Comparison of ENCODE assay signal across 18 cellular contexts in the genomic region with DNA sequence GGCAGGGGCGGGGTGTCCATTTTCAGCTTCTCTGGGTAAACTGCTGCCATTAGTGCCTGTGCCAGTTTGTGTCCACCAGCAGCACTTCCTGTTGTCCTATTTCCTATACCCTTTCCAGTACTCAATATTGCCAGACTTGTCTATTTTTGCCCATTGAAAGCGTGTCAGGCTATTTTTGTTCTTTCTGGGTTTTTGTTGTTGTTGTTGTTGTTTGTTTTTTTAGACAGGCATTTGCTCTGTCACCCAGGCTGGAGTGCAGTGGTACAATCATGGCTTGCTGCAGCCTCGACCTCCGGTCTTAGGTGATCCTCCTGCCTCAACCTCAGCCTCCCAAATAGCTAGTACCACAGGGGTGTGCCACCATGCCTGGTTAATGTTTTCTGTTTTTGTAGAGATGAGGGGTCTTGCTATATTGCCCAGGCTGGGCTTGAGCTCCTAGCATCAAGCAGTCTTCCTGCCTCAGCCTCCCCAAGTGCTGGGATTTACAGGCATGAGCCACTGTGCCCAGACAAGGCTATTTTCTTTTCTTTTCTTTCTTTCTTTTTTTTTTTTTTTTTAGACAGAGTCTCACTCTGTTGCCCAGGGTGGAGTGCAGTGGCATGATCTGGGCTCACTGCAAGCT. TPM values are rescaled to one million over a fixed set of nuclear protein-coding genes. Genes with fewer than 3 reads are reported as not detected.
A peak's percentile ranks its signal among the peaks of the same experiment; 100 is the strongest.
DNase-seq lines count a peak whose midpoint lies in the region; ATAC-seq, FAIRE-seq and TF ChIP-seq lines count a peak whose summit lies in the region.
"Had no signal": no experiment of that assay in that cellular context is flagged by ENCODE, and none has a peak within 500 bp of the region (broad histone marks: within the 10 kb centered on the region; RNA-seq: fewer than 3 reads in every experiment).

No MANE protein-coding gene starts in this region.

- H3K79me2 ChIP-seq in SK-N-SH (ENCODE audit: insufficient read depth): peaks cover 48% of the 10 kb centered on the region

- no peaks in the 10 kb centered on the region for H3K27me3 ChIP-seq in BLaER1 treated with 17β-estradiol and CSF1 and Interleukin-3, amounts not matched to agents 10 nM and 100 nM
- peaks cover 0 to 13% (median 0%) of the 10 kb centered on the region in 7 donors for H3K27me3 ChIP-seq in spleen (replicated peaks in 1 of 7)
- no peaks in the 10 kb centered on the region for H3K27me3 ChIP-seq in SK-N-SH (ENCODE audit: insufficient read depth)
- H3K27me3 ChIP-seq: suprapubic skin had no signal

- no peaks in the 10 kb centered on the region for H3K9me3 ChIP-seq in BLaER1 treated with 17β-estradiol and CSF1 and Interleukin-3, amounts not matched to agents 10 nM and 100 nM (replicated peaks in 1 of 11)
- H3K9me3 ChIP-seq in kidney (ENCODE audit: control insufficient read depth in 1 of 2, low read length in 2 of 2) (no peaks in the 10 kb centered on the region), spleen (no peaks in the 10 kb centered on the region), SK-N-SH (no peaks in the 10 kb centered on the region)
- H3K9me3 ChIP-seq: prostate gland, suprapubic skin had no signal

- peak overlapping the region in 2 of 10 experiments; percentile 1 to 10; a peak in 3 of 20 replicates for H3K4me3 ChIP-seq in BLaER1 treated with 17β-estradiol and CSF1 and Interleukin-3, amounts not matched to agents 10 nM and 100 nM
- H3K4me3 ChIP-seq in kidney (ENCODE audit: low read length in 2 of 2) (no peak overlapping the region), spleen (no peak overlapping the region), SK-N-SH (ENCODE audit: low read depth in 2 of 2, low read length in 1 of 2) (no peak overlapping the region)
- H3K4me3 ChIP-seq: prostate gland, suprapubic skin had no signal

- no peak for DNase-seq in WTC11 (ENCODE audit: low spot score)
- no peak for DNase-seq in kidney
- peak; percentile 23 for DNase-seq in spleen
- DNase-seq in stimulated activated naive CD8-positive, alpha-beta T cell treated with anti-CD3 and anti-CD28 coated beads, Interleukin-15, amount 100 ng/mL, for 72 hours: no peak
- DNase-seq in SK-N-SH: no peak
- DNase-seq in activated CD4-positive, alpha-beta T cell treated with anti-CD3 and anti-CD28 coated beads, Interleukin-2, amount 10 ng/mL, durations not matched to agents 7 days and 5 days: no peak
- DNase-seq: ACHN; activated naive CD4-positive, alpha-beta T cell; effector CD8-positive, alpha-beta T cell; EL; KG1; left colon; naive B cell; NCI-H1105 had no signal

- H3K27ac ChIP-seq in BLaER1 treated with 17β-estradiol and CSF1 and Interleukin-3, amounts not matched to agents 10 nM and 100 nM: peak overlapping the region; percentile 45 to 71 (median 58); a peak in 20 of 22 replicates
- H3K27ac ChIP-seq in kidney (ENCODE audit: low read depth in 2 of 2, low read length in 2 of 2): peak overlapping the region; percentile 43 to 65
- H3K27ac ChIP-seq in spleen: peak overlapping the region in 2 of 8 donors; percentile 9 to 26
- no peak overlapping the region for H3K27ac ChIP-seq in SK-N-SH (ENCODE audit: low read depth in 2 of 2, low read length in 1 of 2)
- H3K27ac ChIP-seq: suprapubic skin had no signal

- H3K4me2 ChIP-seq in BLaER1 treated with 17β-estradiol and CSF1 and Interleukin-3, amounts not matched to agents 10 nM and 100 nM: peak overlapping the region; percentile 74 to 92 (median 80)
- no peak overlapping the region for H3K4me2 ChIP-seq in SK-N-SH

- POLR2A ChIA-PET in WTC11 (lab: Charles Lee) (no interaction called here), SK-N-SH (lab: Yijun Ruan, JAX) (no interaction called here)
- POLR2A ChIA-PET in activated CD4-positive, alpha-beta T cell treated with anti-CD3 and anti-CD28 coated beads, Interleukin-2, amount 10 ng/mL, durations not matched to agents 7 days and 5 days (lab: Charles Lee): no interaction called here

- FAIRE-seq in kidney (lab: Jason Lieb, UNC): no peak

- no peak for TF ChIP-seq POLR2A in spleen (IDR thresholded peaks at IDR 0.05)

- no peak overlapping the region for H2AFZ ChIP-seq in SK-N-SH (ENCODE audit: low read depth)

- H3K9ac ChIP-seq in BLaER1 treated with 17β-estradiol and CSF1 and Interleukin-3, amounts not matched to agents 10 nM and 100 nM: peak overlapping the region; percentile 40 to 69 (median 59); a peak in 20 of 22 replicates
- no peak overlapping the region for H3K9ac ChIP-seq in kidney (ENCODE audit: low read length in 2 of 2)
- H3K9ac ChIP-seq in SK-N-SH: no peak overlapping the region

- no peak for ATAC-seq in WTC11
- ATAC-seq in stimulated activated naive CD8-positive, alpha-beta T cell treated with anti-CD3 and anti-CD28 coated beads, Interleukin-15, amount 100 ng/mL, for 72 hours: no peak
- no peak for ATAC-seq in GM21576 (IDR thresholded peaks at IDR 0.05; ENCODE audit: unreplicated experiment)
- ATAC-seq: left colon had no signal

- no peak for TF ChIP-seq RAD21 in SK-N-SH (IDR thresholded peaks at IDR 0.05; ENCODE audit: low read length)

- no peaks in the 10 kb centered on the region for H3K36me3 Mint-ChIP-seq in WTC11
- no peaks in the 10 kb centered on the region for H3K36me3 Mint-ChIP-seq in activated CD4-positive, alpha-beta T cell treated with anti-CD3 and anti-CD28 coated beads, Interleukin-2, amount 10 ng/mL, durations not matched to agents 7 days and 5 days (ENCODE audit: low read depth)
- H3K36me3 Mint-ChIP-seq: naive B cell had no signal

- TF ChIP-seq CTCF in WTC11 (IDR thresholded peaks at IDR 0.05): no peak
- no peak for TF ChIP-seq CTCF in kidney (IDR thresholded peaks at IDR 0.05; ENCODE audit: borderline replicate concordance, extremely low read depth, insufficient read depth)
- TF ChIP-seq CTCF in spleen (IDR thresholded peaks at IDR 0.05 in 8 of 11, conservative IDR thresholded peaks at IDR 0.05 in 3 of 11): no peak
- no peak for TF ChIP-seq CTCF in SK-N-SH (IDR thresholded peaks at IDR 0.05)

- H3K4me3 Mint-ChIP-seq in WTC11: no peak overlapping the region
- no peak overlapping the region for H3K4me3 Mint-ChIP-seq in stimulated activated naive CD8-positive, alpha-beta T cell treated with anti-CD3 and anti-CD28 coated beads, Interleukin-15, amount 100 ng/mL, for 72 hours
- H3K4me3 Mint-ChIP-seq in activated CD4-positive, alpha-beta T cell treated with anti-CD3 and anti-CD28 coated beads, Interleukin-2, amount 10 ng/mL, durations not matched to agents 7 days and 5 days: no peak overlapping the region

- peaks cover 0 to 14% (median 6%) of the 10 kb centered on the region in 11 experiments; a peak in 9 of 22 replicates for H3K36me3 ChIP-seq in BLaER1 treated with 17β-estradiol and CSF1 and Interleukin-3, amounts not matched to agents 10 nM and 100 nM
- H3K36me3 ChIP-seq in kidney (ENCODE audit: control insufficient read depth in 1 of 2, insufficient read depth in 2 of 2, low read length in 2 of 2): no peaks in the 10 kb centered on the region
- no peaks in the 10 kb centered on the region for H3K36me3 ChIP-seq in spleen
- H3K36me3 ChIP-seq in SK-N-SH (replicated peaks in 1 of 2; ENCODE audit: control insufficient read depth in 1 of 2, insufficient read depth in 2 of 2, low read length in 1 of 2): no peaks in the 10 kb centered on the region
- H3K36me3 ChIP-seq: prostate gland, suprapubic skin had no signal

- peaks cover 14% of the 10 kb centered on the region for H3K4me1 Mint-ChIP-seq in WTC11
- peaks cover 20% of the 10 kb centered on the region for H3K4me1 Mint-ChIP-seq in stimulated activated naive CD8-positive, alpha-beta T cell treated with anti-CD3 and anti-CD28 coated beads, Interleukin-15, amount 100 ng/mL, for 72 hours
- H3K4me1 Mint-ChIP-seq in activated CD4-positive, alpha-beta T cell treated with anti-CD3 and anti-CD28 coated beads, Interleukin-2, amount 10 ng/mL, durations not matched to agents 7 days and 5 days: peaks cover 12% of the 10 kb centered on the region

- intact Hi-C loops in kidney (cut with DNase I): no loop called here
- intact Hi-C loops in spleen (cut with DNase I; ENCODE audit: low total_unique reads): no loop called here

- peak overlapping the region; percentile 85; the same call in 1 of the 2 replicates for H3K27ac Mint-ChIP-seq in WTC11
- no peak overlapping the region for H3K27ac Mint-ChIP-seq in stimulated activated naive CD8-positive, alpha-beta T cell treated with anti-CD3 and anti-CD28 coated beads, Interleukin-15, amount 100 ng/mL, for 72 hours
- H3K27ac Mint-ChIP-seq in activated CD4-positive, alpha-beta T cell treated with anti-CD3 and anti-CD28 coated beads, Interleukin-2, amount 10 ng/mL, durations not matched to agents 7 days and 5 days: no peak overlapping the region

- no peaks in the 10 kb centered on the region for H3K9me2 ChIP-seq in SK-N-SH

- H3K9me3 Mint-ChIP-seq in WTC11: no peaks in the 10 kb centered on the region
- no peaks in the 10 kb centered on the region for H3K9me3 Mint-ChIP-seq in stimulated activated naive CD8-positive, alpha-beta T cell treated with anti-CD3 and anti-CD28 coated beads, Interleukin-15, amount 100 ng/mL, for 72 hours
- no peaks in the 10 kb centered on the region for H3K9me3 Mint-ChIP-seq in activated CD4-positive, alpha-beta T cell treated with anti-CD3 and anti-CD28 coated beads, Interleukin-2, amount 10 ng/mL, durations not matched to agents 7 days and 5 days
- H3K9me3 Mint-ChIP-seq: naive B cell had no signal

- no peaks in the 10 kb centered on the region for H3K27me3 Mint-ChIP-seq in WTC11 (ENCODE audit: low read depth)
- no peaks in the 10 kb centered on the region for H3K27me3 Mint-ChIP-seq in stimulated activated naive CD8-positive, alpha-beta T cell treated with anti-CD3 and anti-CD28 coated beads, Interleukin-15, amount 100 ng/mL, for 72 hours
- H3K27me3 Mint-ChIP-seq in activated CD4-positive, alpha-beta T cell treated with anti-CD3 and anti-CD28 coated beads, Interleukin-2, amount 10 ng/mL, durations not matched to agents 7 days and 5 days: peaks cover 5% of the 10 kb centered on the region

- peaks cover 0 to 47% (median 0%) of the 10 kb centered on the region in 11 experiments; a peak in 3 of 22 replicates for H4K20me1 ChIP-seq in BLaER1 treated with 17β-estradiol and CSF1 and Interleukin-3, amounts not matched to agents 10 nM and 100 nM
- H4K20me1 ChIP-seq in SK-N-SH (ENCODE audit: insufficient read depth): no peaks in the 10 kb centered on the region

- H3K4me1 ChIP-seq in BLaER1 treated with 17β-estradiol and CSF1 and Interleukin-3, amounts not matched to agents 10 nM and 100 nM: peaks cover 36 to 71% (median 56%) of the 10 kb centered on the region in 10 experiments
- H3K4me1 ChIP-seq in kidney (ENCODE audit: control insufficient read depth in 1 of 2, insufficient read depth in 1 of 2, low read depth in 1 of 2, low read length in 2 of 2) (peaks cover 0 to 3% of the 10 kb centered on the region in 2 donors), spleen (peaks cover 0 to 26% (median 17%) of the 10 kb centered on the region in 6 donors), SK-N-SH (ENCODE audit: control insufficient read depth in 1 of 2, insufficient read depth in 2 of 2, low read depth in 1 of 2, low read length in 1 of 2) (peaks cover 0 to 7% of the 10 kb centered on the region in 2 experiments; a peak in 1 of 4 replicates)
- H3K4me1 ChIP-seq: prostate gland had no signal

- 88 to 94% (median 92%) methylated on average over 4 of the region's 4 CpGs for WGBS in spleen, 5 donors
- WGBS in SK-N-SH (ENCODE audit: low lambda C conversion rate): 95% methylated on average over 4 of the region's 4 CpGs

- peaks cover 9% of the 10 kb centered on the region for H3F3A ChIP-seq in SK-N-SH (replicated peaks; ENCODE audit: insufficient read depth)

- TF ChIP-seq EP300 in SK-N-SH (IDR thresholded peaks at IDR 0.05; ENCODE audit: borderline replicate concordance in 1 of 2, low read depth in 1 of 2, low read length in 1 of 2): no peak

- CTCF ChIA-PET in WTC11 (lab: Charles Lee) (no interaction called here), SK-N-SH (lab: Yijun Ruan, JAX) (no interaction called here)
- CTCF ChIA-PET in activated CD4-positive, alpha-beta T cell treated with anti-CD3 and anti-CD28 coated beads, Interleukin-2, amount 10 ng/mL, durations not matched to agents 7 days and 5 days (lab: Charles Lee): no interaction called here

RNA-seq across cellular contexts. Expression of gene PRELID3A, which starts 8.5 kb away (rescaled TPM):
- total RNA-seq in WTC11 (2021): 10.4 to 13.0 TPM (median 10.5 TPM) in 3 replicates
- total RNA-seq in kidney: 2.7 TPM
- polyA plus RNA-seq in kidney (ENCODE audit: insufficient read depth, low read depth, low replicate concordance): 0.80 TPM
- total RNA-seq in spleen: 1 to 10 TPM; 2.4 to 5.1 (median 3.5) TPM
- polyA plus RNA-seq in spleen: 1 to 10 TPM in 2 of 3 donors, under 1 TPM in 1; 0.93 to 2.0 (median 1.1) TPM
- polyA plus RNA-seq in SK-N-SH (2012; rRNA removed): 15.3 and 19.7 TPM in 2 replicates
- 14.5 and 14.8 TPM in 2 replicates for polyA plus RNA-seq in SK-N-SH (2012; cell fraction: cytosol; rRNA removed)
- polyA plus RNA-seq in SK-N-SH (2012; cell fraction: nucleus; rRNA removed): 32.9 and 57.3 TPM in 2 replicates
- total RNA-seq in activated CD4-positive, alpha-beta T cell treated with anti-CD3 and anti-CD28 coated beads, Interleukin-2, amount 10 ng/mL, durations not matched to agents 7 days and 5 days: 1 to 10 TPM; 1.9 to 2.6 TPM

RNA-seq across cellular contexts. Expression of gene AFG3L2, which starts 39.2 kb away (rescaled TPM):
- total RNA-seq in WTC11 (2021): 73.9 to 109 TPM (median 76.0 TPM) in 3 replicates
- total RNA-seq in kidney: 55.9 TPM
- 62.7 TPM for polyA plus RNA-seq in kidney (ENCODE audit: insufficient read depth, low read depth, low replicate concordance)
- total RNA-seq in spleen: 10 to 100 TPM; 28.5 to 42.4 (median 35.8) TPM
- polyA plus RNA-seq in spleen: 10 to 100 TPM; 16.0 to 22.2 (median 17.3) TPM
- polyA plus RNA-seq in SK-N-SH (2012; rRNA removed): 26.0 and 32.6 TPM in 2 replicates
- 33.2 and 36.6 TPM in 2 replicates for polyA plus RNA-seq in SK-N-SH (2012; cell fraction: cytosol; rRNA removed)
- 26.2 and 28.5 TPM in 2 replicates for polyA plus RNA-seq in SK-N-SH (2012; cell fraction: nucleus; rRNA removed)
- total RNA-seq in activated CD4-positive, alpha-beta T cell treated with anti-CD3 and anti-CD28 coated beads, Interleukin-2, amount 10 ng/mL, durations not matched to agents 7 days and 5 days: 10 to 100 TPM; 35.7 to 36.4 TPM

Comparison
In these comparisons a context has a peak if more than half of its experiments do, and no peak if none do; other contexts are left out.
1. H3K27ac ChIP-seq: peak in BLaER1 treated with 17β-estradiol and CSF1 and Interleukin-3, amounts not matched to agents 10 nM and 100 nM (11 of 11) and kidney (2 of 2); none in SK-N-SH (0 of 2).
2. H3K9ac ChIP-seq: peak in BLaER1 treated with 17β-estradiol and CSF1 and Interleukin-3, amounts not matched to agents 10 nM and 100 nM (11 of 11); none in kidney (0 of 2) and SK-N-SH (single experiment).